13 cellular contexts compared by ENCODE assay signal in the genomic region with DNA sequence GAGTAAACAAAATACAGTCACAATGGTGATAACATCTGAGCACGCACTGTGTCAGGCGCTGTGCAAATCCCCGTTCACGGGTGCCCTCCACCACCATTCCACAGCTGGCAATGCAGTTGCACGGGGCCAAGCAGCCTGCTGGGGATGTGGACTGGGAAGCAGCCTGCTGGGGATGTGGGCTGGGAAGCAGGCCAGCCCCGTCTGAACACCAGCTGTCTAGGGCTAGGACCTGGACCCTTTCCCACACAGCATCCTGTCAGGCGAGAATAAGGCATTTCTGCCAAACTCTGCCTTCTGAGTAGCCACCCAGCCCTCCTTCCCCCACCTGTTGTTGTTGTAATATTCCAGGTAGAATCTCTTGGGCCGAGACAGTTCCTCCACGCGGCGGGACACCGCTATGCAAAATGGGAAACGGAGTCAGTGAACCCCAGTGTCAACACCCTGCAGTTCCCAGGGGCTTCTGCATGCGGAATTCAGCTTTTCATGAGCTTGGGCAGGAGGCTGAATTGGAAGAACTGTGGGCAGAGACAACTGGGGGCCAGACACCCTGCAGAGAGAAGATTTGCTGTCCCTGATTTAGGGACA. TPM values are rescaled to one million over a fixed set of nuclear protein-coding genes. Genes with fewer than 3 reads are reported as not detected.
DNase-seq lines count a peak whose midpoint lies in the region; ATAC-seq and TF ChIP-seq lines count a peak whose summit lies in the region.
"Had no signal": no experiment of that assay in that cellular context is flagged by ENCODE, and none has a peak within 500 bp of the region (broad histone marks: within the 10 kb centered on the region; RNA-seq: fewer than 3 reads in every experiment).

No MANE protein-coding gene starts in this region.

- H3K27ac Mint-ChIP-seq in endodermal cell = no peak overlapping the region
- H3K27ac Mint-ChIP-seq: activated B cell treated with CpG ODN at 0.5 μM for 24 hours; activated T-helper 2 cell treated with anti-CD3 and anti-CD28 coated beads, Interferon-gamma antibody, Interleukin-2, Interleukin-4, amounts not matched to agents 10 μg/mL and 5 μg/mL and 100 μg/mL, durations not matched to agents 14 hours and 24 hours and 36 hours; HFFc6 had no signal

- 82 to 84% methylated on average over 14 of the region's 14 CpGs for WGBS in endodermal cell (ENCODE audit: insufficient coverage in 1 of 2, insufficient read length in 1 of 2), 2 experiments

- in situ Hi-C loops in GM13977 (cut with MboI; ENCODE audit: low pct_unique_long_range_greater_than_20kb, low sequenced_read_pairs, unreplicated experiment) = no loop called here

- H3K36me3 Mint-ChIP-seq in endodermal cell (ENCODE audit: low read depth) = no peaks in the 10 kb centered on the region

- TF ChIP-seq CTCF in endodermal cell (conservative IDR thresholded peaks at IDR 0.05) = no peak
- TF ChIP-seq CTCF in GM13977 (IDR thresholded peaks at IDR 0.05; ENCODE audit: extremely low read depth, insufficient read depth, missing control alignments) = no peak

- H3K9me3 Mint-ChIP-seq in endodermal cell = no peaks in the 10 kb centered on the region
- H3K9me3 Mint-ChIP-seq: activated B cell treated with CpG ODN at 0.5 μM for 24 hours; activated T-helper 2 cell treated with anti-CD3 and anti-CD28 coated beads, Interferon-gamma antibody, Interleukin-2, Interleukin-4, amounts not matched to agents 10 μg/mL and 5 μg/mL and 100 μg/mL, durations not matched to agents 14 hours and 24 hours and 36 hours; HFFc6 had no signal

- H3K27me3 Mint-ChIP-seq in endodermal cell (ENCODE audit: insufficient read depth) = peaks cover 17% of the 10 kb centered on the region

- POLR2A ChIA-PET in HEK293T (lab: Yijun Ruan, JAX) = no interaction called here

- H3K4me3 ChIP-seq in endodermal cell (ENCODE audit: low read length) = no peak overlapping the region

- ATAC-seq in stimulated activated naive CD8-positive, alpha-beta T cell treated with anti-CD3 and anti-CD28 coated beads, Interleukin-15, Interleukin-2, amounts not matched to agents 100 U/mL and 50 U/mL, for 24 hours = no peak

- H3K27me3 ChIP-seq in endodermal cell (ENCODE audit: control insufficient read depth, insufficient read depth, low read length, poor library complexity, severe bottlenecking) = no peaks in the 10 kb centered on the region

- no peaks in the 10 kb centered on the region for H3K9me3 ChIP-seq in endodermal cell (ENCODE audit: control insufficient read depth, low read length)

- H3K4me1 ChIP-seq in endodermal cell (ENCODE audit: control insufficient read depth, insufficient read depth, low read length) = no peaks in the 10 kb centered on the region

- no peaks in the 10 kb centered on the region for H3K36me3 ChIP-seq in endodermal cell (ENCODE audit: control insufficient read depth, insufficient read depth, low read length)

- H3K27ac ChIP-seq in endodermal cell (ENCODE audit: low read depth, low read length) = no peak overlapping the region

- DNase-seq in COR-L47 (lab: John Stamatoyannopoulos, UW) (peak; percentile 60), NCI-H1694 (lab: John Stamatoyannopoulos, UW) (peak; percentile 82), endodermal cell (peak; percentile 36), myocyte (ENCODE audit: low read depth) (peak; percentile 91), GM13977 (ENCODE audit: low spot score) (no peak), MV-4-11 (lab: John Stamatoyannopoulos, UW) (no peak), HEK293T (ENCODE audit: extremely low spot score) (no peak)
- no peak for DNase-seq in stimulated activated naive CD8-positive, alpha-beta T cell treated with anti-CD3 and anti-CD28 coated beads, Interleukin-15, Interleukin-2, amounts not matched to agents 100 U/mL and 50 U/mL, for 24 hours
- DNase-seq: activated B cell treated with CpG ODN at 0.5 μM for 24 hours; effector memory CD4-positive, alpha-beta T cell; HFFc6 had no signal

- no peak overlapping the region for H3K4me3 Mint-ChIP-seq in endodermal cell
- H3K4me3 Mint-ChIP-seq: activated B cell treated with CpG ODN at 0.5 μM for 24 hours, HFFc6 had no signal

- no peaks in the 10 kb centered on the region for H3K4me1 Mint-ChIP-seq in endodermal cell
- H3K4me1 Mint-ChIP-seq: activated B cell treated with CpG ODN at 0.5 μM for 24 hours had no signal

- CTCF ChIA-PET in HEK293T (lab: Yijun Ruan, JAX) = no interaction called here

- H3K9ac ChIP-seq in endodermal cell (ENCODE audit: extremely low read depth, low read length, poor library complexity, severe bottlenecking) = no peak overlapping the region

TF ChIP-seq in HEK293T, 16 proteins besides CTCF, POLR2A, EP300 and RAD21:
- TF ChIP-seq ARNT (IDR thresholded peaks at IDR 0.05) = no peak
- TF ChIP-seq ELF4 (IDR thresholded peaks at IDR 0.05) = no peak
- no peak for TF ChIP-seq HDGF (IDR thresholded peaks at IDR 0.05; ENCODE audit: borderline replicate concordance)
- TF ChIP-seq BHLHE40 (IDR thresholded peaks at IDR 0.05; ENCODE audit: borderline replicate concordance) = no peak
- TF ChIP-seq LEF1 (IDR thresholded peaks at IDR 0.05; ENCODE audit: borderline replicate concordance) = no peak
- no peak for TF ChIP-seq CTBP1 (IDR thresholded peaks at IDR 0.05; ENCODE audit: borderline replicate concordance)
- no peak for TF ChIP-seq L3MBTL2 (conservative IDR thresholded peaks at IDR 0.05)
- no peak for TF ChIP-seq FOXK2 (IDR thresholded peaks at IDR 0.05)
- TF ChIP-seq TARDBP (IDR thresholded peaks at IDR 0.05) = no peak
- TF ChIP-seq ZNF384 (IDR thresholded peaks at IDR 0.05) = no peak
- TF ChIP-seq SUZ12 (IDR thresholded peaks at IDR 0.05) = no peak
- TF ChIP-seq SP1 (IDR thresholded peaks at IDR 0.05) = no peak
- TF ChIP-seq FOXM1 (IDR thresholded peaks at IDR 0.05; ENCODE audit: borderline replicate concordance) = no peak
- TF ChIP-seq PKNOX1 (IDR thresholded peaks at IDR 0.05) = no peak

RNA-seq across cellular contexts. Expression of gene MIER2, which starts 27.8 kb away (rescaled TPM):
- 10 to 100 TPM; 50.5 to 51.3 TPM for total RNA-seq in endodermal cell
- polyA plus RNA-seq in endodermal cell (2013, experiment 1 of 2) = 42.8 TPM
- polyA plus RNA-seq in endodermal cell (2013, experiment 2 of 2) = 45.0 TPM
- total RNA-seq in myocyte = 16.0 and 28.1 TPM in 2 replicates
- polyA plus RNA-seq in myocyte (2012) = 30.7 TPM

RNA-seq across cellular contexts. Expression of gene C2CD4C, which starts 36.5 kb away (rescaled TPM):
- total RNA-seq in endodermal cell (10 to 100 TPM in 1 of 2 donors, 1 to 10 TPM in 1; 5.6 to 25.0 TPM), myocyte (0.11 and 0.16 TPM in 2 replicates)
- 20.2 TPM for polyA plus RNA-seq in endodermal cell (2013, experiment 1 of 2)
- 16.2 TPM for polyA plus RNA-seq in endodermal cell (2013, experiment 2 of 2)
- polyA plus RNA-seq in myocyte (2012) = 0.34 TPM
- total RNA-seq: activated B cell treated with CpG ODN at 0.5 μM for 24 hours, HFFc6, kidney epithelial cell had no signal

Comparison
In these comparisons a context has a peak if more than half of its experiments do, and no peak if none do; other contexts are left out.
1. DNase-seq: peak in COR-L47 (single experiment), NCI-H1694 (single experiment), endodermal cell (single experiment) and myocyte (single experiment); none in stimulated activated naive CD8-positive, alpha-beta T cell treated with anti-CD3 and anti-CD28 coated beads, Interleukin-15, Interleukin-2, amounts not matched to agents 100 U/mL and 50 U/mL, for 24 hours (single experiment), GM13977 (single experiment), MV-4-11 (single experiment) and HEK293T (single experiment).